In genomic region chr2:64283641-64284371, GRCh38 we compare ENCODE assay signal across 8 cellular contexts.
DNase-seq lines count a peak whose midpoint lies in the region; ATAC-seq and TF ChIP-seq lines count a peak whose summit lies in the region.

No MANE protein-coding gene starts in this region.

- H2AFZ ChIP-seq in MM.1S (ENCODE audit: low read length): peak overlapping the region; percentile 81

- DNase-seq in MM.1S: peak; percentile 66
- no peak for DNase-seq in left ventricle myocardium superior
- DNase-seq in ureter (ENCODE audit: low spot score): no peak
- DNase-seq in SKM-1 treated with dmso at 0.1 percent for 144 hours (lab: John Stamatoyannopoulos, UW; ENCODE audit: unreplicated experiment): no peak
- no peak for DNase-seq in NCI-H146 treated with DMSO at 0.1 percent for 48 hours (lab: John Stamatoyannopoulos, UW; ENCODE audit: unreplicated experiment)

- no peaks in the 10 kb centered on the region for H3K36me3 ChIP-seq in MM.1S (replicated peaks; ENCODE audit: insufficient read depth, low read length)

- H3K9me3 ChIP-seq in MM.1S (replicated peaks; ENCODE audit: insufficient read depth, low read length): no peaks in the 10 kb centered on the region

- TF ChIP-seq CTCF in MM.1S (IDR thresholded peaks at IDR 0.05; ENCODE audit: low read length): no peak

- no peaks in the 10 kb centered on the region for H3F3A ChIP-seq in MM.1S (ENCODE audit: insufficient read depth, low read length)

- ATAC-seq in GM18499 (IDR thresholded peaks at IDR 0.05; ENCODE audit: insufficient read depth, unreplicated experiment) (peak; percentile 95), GM21529 (IDR thresholded peaks at IDR 0.05; ENCODE audit: unreplicated experiment) (peak; percentile 95), left ventricle myocardium superior (peak; percentile 58), GM19452 (IDR thresholded peaks at IDR 0.05; ENCODE audit: unreplicated experiment) (no peak)

- H3K27me3 ChIP-seq in MM.1S (replicated peaks; ENCODE audit: insufficient read depth, low read length): no peaks in the 10 kb centered on the region

- no peaks in the 10 kb centered on the region for H4K20me1 ChIP-seq in MM.1S (ENCODE audit: insufficient read depth, low read length)

- H3K4me3 ChIP-seq in MM.1S (ENCODE audit: low read length): peak overlapping the region; percentile 40

- no peaks in the 10 kb centered on the region for H3K79me2 ChIP-seq in MM.1S (ENCODE audit: low read length)

- H3K9me2 ChIP-seq in MM.1S (replicated peaks; ENCODE audit: insufficient read depth, low read length): no peaks in the 10 kb centered on the region

- H3K9ac ChIP-seq in MM.1S (ENCODE audit: low read length): 0 out of 2 replicates have a peak overlapping the region, but pooled peaks have one; percentile 23

- peak overlapping the region; percentile 59; the same call in 1 of the 2 replicates for H3K27ac ChIP-seq in MM.1S (ENCODE audit: low read length)

- peak overlapping the region; percentile 83 for H3K4me2 ChIP-seq in MM.1S (ENCODE audit: low read depth, low read length)

- intact Hi-C loops in left ventricle myocardium superior (cut with micrococcal nuclease): no loop called here

- peaks cover 16% of the 10 kb centered on the region for H3K4me1 ChIP-seq in MM.1S (ENCODE audit: low read length)
